Comparison of ENCODE assay signal across 1 cellular context in the genomic region with DNA sequence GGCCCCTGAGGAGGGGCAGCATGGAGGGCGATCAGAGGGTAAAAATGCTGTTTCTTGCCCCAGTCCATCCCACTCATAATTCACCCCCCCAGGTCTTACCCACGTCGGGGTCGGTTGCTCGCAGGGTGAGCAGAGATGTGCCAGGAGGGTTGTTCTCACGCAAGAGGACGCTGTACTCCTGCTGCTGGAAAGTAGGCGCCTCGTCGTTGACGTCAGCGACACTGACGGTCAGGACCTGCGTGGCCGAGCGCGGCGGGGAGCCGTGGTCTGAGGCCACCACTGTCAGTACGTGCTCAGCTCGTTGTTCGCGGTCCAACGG.
TF ChIP-seq lines count a peak whose summit lies in the region.

No MANE protein-coding gene starts in this region.

TF ChIP-seq in H1, 55 proteins besides CTCF, POLR2A, EP300 and RAD21:
- TF ChIP-seq CREB1 (IDR thresholded peaks at IDR 0.05) = peak; percentile 52; the same call in 1 of the 2 replicates
- TF ChIP-seq NANOG (IDR thresholded peaks at IDR 0.05; ENCODE audit: insufficient read depth, low read depth, low read length, poor library complexity, severe bottlenecking) = no peak
- no peak for TF ChIP-seq BRCA1 (IDR thresholded peaks at IDR 0.05; ENCODE audit: low read depth, low read length)
- no peak for TF ChIP-seq SUZ12 (IDR thresholded peaks at IDR 0.05; ENCODE audit: low read length)
- TF ChIP-seq HDAC2 (IDR thresholded peaks at IDR 0.05; ENCODE audit: borderline replicate concordance in 1 of 2, low read depth in 2 of 2, low read length in 2 of 2) = no peak
